Comparison of ENCODE assay signal across 21 cellular contexts in the genomic region with DNA sequence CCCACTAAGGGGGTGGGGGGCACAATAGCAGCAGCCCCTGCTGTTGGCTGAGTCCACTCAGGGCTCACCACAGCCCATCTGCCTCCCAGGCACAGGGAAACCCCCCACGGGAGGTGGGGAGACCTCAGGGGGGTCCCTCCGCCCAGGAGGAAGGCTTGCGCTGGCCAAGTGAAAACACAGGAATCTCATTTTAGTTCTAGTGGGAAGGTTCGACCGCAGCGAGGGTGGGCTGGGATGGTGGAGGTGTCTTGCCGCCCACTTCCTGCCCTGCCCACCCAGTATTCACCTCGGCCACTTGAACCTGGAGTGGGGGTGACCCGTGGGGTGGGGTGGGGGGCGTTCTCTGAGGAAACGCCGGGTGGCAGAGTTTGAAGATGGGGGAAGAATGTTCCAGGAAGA. TPM values are rescaled to one million over a fixed set of nuclear protein-coding genes. Genes with fewer than 3 reads are reported as not detected.
"Had no signal": no experiment of that assay in that cellular context is flagged by ENCODE, and none has a peak within 500 bp of the region (broad histone marks: within the 10 kb centered on the region; RNA-seq: fewer than 3 reads in every experiment).

No MANE protein-coding gene starts in this region.

- H3K9me3 Mint-ChIP-seq: activated T-helper 2 cell treated with anti-CD3 and anti-CD28 coated beads, Interferon-gamma antibody, Interleukin-2, Interleukin-4, amounts not matched to agents 10 μg/mL and 5 μg/mL and 100 μg/mL, durations not matched to agents 14 hours and 24 hours and 36 hours had no signal

- ATAC-seq: activated naive CD8-positive, alpha-beta T cell treated with anti-CD3 and anti-CD28 coated beads, Interleukin-2, amount 50 U/mL, for 24 hours; naive thymus-derived CD8-positive, alpha-beta T cell; stimulated activated memory B cell treated with anti-CD40 and anti-IgM and Interleukin-4, amounts not matched to agents 10 μg/mL and 1 μg/mL and 100 μg/mL, for 72 hours had no signal

- H2AFZ ChIP-seq: parathyroid adenoma had no signal

- H3K36me3 ChIP-seq: colonic mucosa, left lung, neutrophil, spleen, uterus had no signal

- H3K27ac Mint-ChIP-seq: activated B cell treated with CpG ODN at 0.5 μM for 24 hours; activated CD4-positive, alpha-beta memory T cell treated with anti-CD3 and anti-CD28 coated beads for 36 hours; activated naive CD8-positive, alpha-beta T cell treated with anti-CD3 and anti-CD28 coated beads, Interleukin-2, amount 50 U/mL, for 24 hours; activated T-cell treated with anti-CD3 and anti-CD28 coated beads, Interleukin-2, amount 50 U/mL, for 24 hours; activated T-helper 2 cell treated with anti-CD3 and anti-CD28 coated beads, Interferon-gamma antibody, Interleukin-2, Interleukin-4, amounts not matched to agents 10 μg/mL and 5 μg/mL and 100 μg/mL, durations not matched to agents 14 hours and 24 hours and 36 hours; brain; naive thymus-derived CD8-positive, alpha-beta T cell; stimulated activated memory B cell treated with anti-CD40 and anti-IgM and Interleukin-4, amounts not matched to agents 10 μg/mL and 1 μg/mL and 100 μg/mL, for 72 hours had no signal

- H3K4me1 ChIP-seq: colonic mucosa had no signal

- H3K9me3 ChIP-seq: colonic mucosa, neutrophil had no signal

- H3K4me1 Mint-ChIP-seq: activated B cell treated with CpG ODN at 0.5 μM for 24 hours; activated naive CD8-positive, alpha-beta T cell treated with anti-CD3 and anti-CD28 coated beads, Interleukin-2, amount 50 U/mL, for 24 hours; brain; stimulated activated memory B cell treated with anti-CD40 and anti-IgM and Interleukin-4, amounts not matched to agents 10 μg/mL and 1 μg/mL and 100 μg/mL, for 72 hours had no signal

- H3K4me3 ChIP-seq: colonic mucosa, uterus had no signal

- H3K9ac ChIP-seq: parathyroid adenoma had no signal

- H3K36me3 Mint-ChIP-seq: activated CD4-positive, alpha-beta memory T cell treated with anti-CD3 and anti-CD28 coated beads for 36 hours; brain; stimulated activated memory B cell treated with anti-CD40 and anti-IgM and Interleukin-4, amounts not matched to agents 10 μg/mL and 1 μg/mL and 100 μg/mL, for 72 hours had no signal

- DNase-seq: activated B cell treated with CpG ODN at 0.5 μM for 24 hours; activated CD4-positive, alpha-beta memory T cell treated with anti-CD3 and anti-CD28 coated beads for 36 hours; activated CD4-positive, alpha-beta T cell treated with anti-CD3 and anti-CD28 coated beads for 4 hours; activated naive CD4-positive, alpha-beta T cell treated with Interleukin-2 at 50 U/mL for 16 hours; activated naive CD8-positive, alpha-beta T cell treated with anti-CD3 and anti-CD28 coated beads, Interleukin-2, amount 50 U/mL, for 24 hours; activated T-cell treated with anti-CD3 and anti-CD28 coated beads, Interleukin-2, amount 50 U/mL, for 24 hours; anterior cingulate cortex; central memory CD4-positive, alpha-beta T cell; colonic mucosa; foreskin keratinocyte; hypothalamus; spleen; stimulated activated CD4-positive, alpha-beta T cell treated with anti-CD3 and anti-CD28 coated beads, Interleukin-4, amount 100 ng/mL, for 4 hours; uterus had no signal

- H3K27me3 ChIP-seq: foreskin keratinocyte, uterus had no signal

- H3K79me2 ChIP-seq: parathyroid adenoma had no signal

- H3K27ac ChIP-seq: colonic mucosa, foreskin keratinocyte, neutrophil, parathyroid adenoma, uterus had no signal

- H3K4me3 Mint-ChIP-seq: activated B cell treated with CpG ODN at 0.5 μM for 24 hours; activated CD4-positive, alpha-beta memory T cell treated with anti-CD3 and anti-CD28 coated beads for 36 hours; activated naive CD8-positive, alpha-beta T cell treated with anti-CD3 and anti-CD28 coated beads, Interleukin-2, amount 50 U/mL, for 24 hours; activated T-cell treated with anti-CD3 and anti-CD28 coated beads, Interleukin-2, amount 50 U/mL, for 24 hours; brain; naive thymus-derived CD8-positive, alpha-beta T cell; stimulated activated memory B cell treated with anti-CD40 and anti-IgM and Interleukin-4, amounts not matched to agents 10 μg/mL and 1 μg/mL and 100 μg/mL, for 72 hours had no signal

RNA-seq across cellular contexts. Expression of gene BOK, which starts 6.9 kb away (rescaled TPM):
- total RNA-seq: activated B cell treated with CpG ODN at 0.5 μM for 24 hours; naive thymus-derived CD8-positive, alpha-beta T cell had no signal
